Comparison of ENCODE assay signal across 1 cellular context in the genomic region with DNA sequence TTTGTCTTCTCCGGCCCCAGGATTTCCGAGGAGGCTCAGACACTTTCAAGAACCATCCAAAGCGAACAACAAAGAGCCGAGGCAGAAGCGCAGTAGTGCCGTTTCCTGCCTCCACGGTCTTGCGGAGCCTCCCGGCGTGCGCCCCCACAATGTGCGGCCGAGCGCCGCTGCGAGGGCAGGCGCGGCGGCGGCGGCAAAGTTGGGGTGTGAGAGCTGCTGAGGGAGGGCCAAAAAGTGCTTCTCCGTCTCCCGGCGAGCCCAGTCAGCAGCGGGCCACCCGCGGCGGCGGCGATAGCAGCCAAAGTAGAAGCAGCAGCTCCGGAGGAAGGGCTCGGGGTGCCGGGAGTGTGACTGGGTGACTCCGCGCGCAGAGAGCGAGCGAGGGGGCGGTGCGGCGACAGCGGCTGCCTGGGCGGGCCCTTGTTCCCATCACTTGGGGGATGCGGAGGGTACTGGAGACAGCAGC.
TF ChIP-seq lines count a peak whose summit lies in the region.

No MANE protein-coding gene starts in this region.

TF ChIP-seq in HepG2, 621 proteins besides CTCF, POLR2A, EP300 and RAD21 (continued from another document and continues in another):
- TF ChIP-seq NR2C2 (CRISPR knock-in tag; IDR thresholded peaks at IDR 0.05; ENCODE audit: borderline replicate concordance), result peak; percentile 32; the same call in 1 of the 2 replicates
- no peak for TF ChIP-seq RFX5 (IDR thresholded peaks at IDR 0.05; ENCODE audit: low read depth, low read length)
- TF ChIP-seq HNRNPK (IDR thresholded peaks at IDR 0.05; ENCODE audit: low read depth, low read length, poor library complexity, severe bottlenecking), result peak; percentile 30
- TF ChIP-seq KDM5A (IDR thresholded peaks at IDR 0.05; ENCODE audit: borderline replicate concordance, low read length), result peak; percentile 51; the same call in 1 of the 2 replicates
- TF ChIP-seq MEIS2 (CRISPR knock-in tag; IDR thresholded peaks at IDR 0.05), result 0 out of 2 replicates have a peak, but pooled peaks have one; percentile 12
- TF ChIP-seq ZNF441 (CRISPR knock-in tag; IDR thresholded peaks at IDR 0.05; ENCODE audit: borderline replicate concordance), result peak; percentile 69; the same call in 1 of the 2 replicates
- TF ChIP-seq ZMAT3 (CRISPR knock-in tag; conservative IDR thresholded peaks at IDR 0.05), result 0 out of 2 replicates have a peak, but pooled peaks have one; percentile 42
- 0 out of 2 replicates have a peak, but pooled peaks have one; percentile 54 for TF ChIP-seq ZNF556 (CRISPR knock-in tag; IDR thresholded peaks at IDR 0.05; ENCODE audit: borderline replicate concordance)
- no peak for TF ChIP-seq LCORL (IDR thresholded peaks at IDR 0.05)
- TF ChIP-seq LCORL (CRISPR knock-in tag; IDR thresholded peaks at IDR 0.05), result peak; percentile 37; the same call in 1 of the 2 replicates
- TF ChIP-seq GZF1 (CRISPR knock-in tag; IDR thresholded peaks at IDR 0.05), result 0 out of 2 replicates have a peak, but pooled peaks have one; percentile 12
- TF ChIP-seq, protein P1, sequence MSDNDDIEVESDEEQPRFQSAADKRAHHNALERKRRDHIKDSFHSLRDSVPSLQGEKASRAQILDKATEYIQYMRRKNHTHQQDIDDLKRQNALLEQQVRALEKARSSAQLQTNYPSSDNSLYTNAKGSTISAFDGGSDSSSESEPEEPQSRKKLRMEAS (IDR thresholded peaks at IDR 0.05), result peak; percentile 45; the same call in 1 of the 2 replicates
- TF ChIP-seq MAZ (IDR thresholded peaks at IDR 0.05; ENCODE audit: borderline replicate concordance, low read depth, low read length), result no peak
- peak; percentile 52; the same call in 1 of the 2 replicates for TF ChIP-seq MAZ (CRISPR knock-in tag; IDR thresholded peaks at IDR 0.05; ENCODE audit: low read depth)
- TF ChIP-seq, protein P2, sequence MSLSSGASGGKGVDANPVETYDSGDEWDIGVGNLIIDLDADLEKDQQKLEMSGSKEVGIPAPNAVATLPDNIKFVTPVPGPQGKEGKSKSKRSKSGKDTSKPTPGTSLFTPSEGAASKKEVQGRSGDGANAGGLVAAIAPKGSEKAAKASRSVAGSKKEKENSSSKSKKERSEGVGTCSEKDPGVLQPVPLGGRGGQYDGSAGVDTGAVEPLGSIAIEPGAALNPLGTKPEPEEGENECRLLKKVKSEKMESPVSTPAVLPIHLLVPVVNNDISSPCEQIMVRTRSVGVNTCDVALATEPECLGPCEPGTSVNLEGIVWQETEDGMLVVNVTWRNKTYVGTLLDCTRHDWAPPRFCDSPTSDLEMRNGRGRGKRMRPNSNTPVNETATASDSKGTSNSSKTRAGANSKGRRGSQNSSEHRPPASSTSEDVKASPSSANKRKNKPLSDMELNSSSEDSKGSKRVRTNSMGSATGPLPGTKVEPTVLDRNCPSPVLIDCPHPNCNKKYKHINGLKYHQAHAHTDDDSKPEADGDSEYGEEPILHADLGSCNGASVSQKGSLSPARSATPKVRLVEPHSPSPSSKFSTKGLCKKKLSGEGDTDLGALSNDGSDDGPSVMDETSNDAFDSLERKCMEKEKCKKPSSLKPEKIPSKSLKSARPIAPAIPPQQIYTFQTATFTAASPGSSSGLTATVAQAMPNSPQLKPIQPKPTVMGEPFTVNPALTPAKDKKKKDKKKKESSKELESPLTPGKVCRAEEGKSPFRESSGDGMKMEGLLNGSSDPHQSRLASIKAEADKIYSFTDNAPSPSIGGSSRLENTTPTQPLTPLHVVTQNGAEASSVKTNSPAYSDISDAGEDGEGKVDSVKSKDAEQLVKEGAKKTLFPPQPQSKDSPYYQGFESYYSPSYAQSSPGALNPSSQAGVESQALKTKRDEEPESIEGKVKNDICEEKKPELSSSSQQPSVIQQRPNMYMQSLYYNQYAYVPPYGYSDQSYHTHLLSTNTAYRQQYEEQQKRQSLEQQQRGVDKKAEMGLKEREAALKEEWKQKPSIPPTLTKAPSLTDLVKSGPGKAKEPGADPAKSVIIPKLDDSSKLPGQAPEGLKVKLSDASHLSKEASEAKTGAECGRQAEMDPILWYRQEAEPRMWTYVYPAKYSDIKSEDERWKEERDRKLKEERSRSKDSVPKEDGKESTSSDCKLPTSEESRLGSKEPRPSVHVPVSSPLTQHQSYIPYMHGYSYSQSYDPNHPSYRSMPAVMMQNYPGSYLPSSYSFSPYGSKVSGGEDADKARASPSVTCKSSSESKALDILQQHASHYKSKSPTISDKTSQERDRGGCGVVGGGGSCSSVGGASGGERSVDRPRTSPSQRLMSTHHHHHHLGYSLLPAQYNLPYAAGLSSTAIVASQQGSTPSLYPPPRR (CRISPR knock-in tag; IDR thresholded peaks at IDR 0.05; ENCODE audit: borderline replicate concordance), result 0 out of 2 replicates have a peak, but pooled peaks have one; percentile 32
- 0 out of 2 replicates have a peak, but pooled peaks have one; percentile 4 for TF ChIP-seq RARA (CRISPR knock-in tag; IDR thresholded peaks at IDR 0.05)
- TF ChIP-seq, protein P3, sequence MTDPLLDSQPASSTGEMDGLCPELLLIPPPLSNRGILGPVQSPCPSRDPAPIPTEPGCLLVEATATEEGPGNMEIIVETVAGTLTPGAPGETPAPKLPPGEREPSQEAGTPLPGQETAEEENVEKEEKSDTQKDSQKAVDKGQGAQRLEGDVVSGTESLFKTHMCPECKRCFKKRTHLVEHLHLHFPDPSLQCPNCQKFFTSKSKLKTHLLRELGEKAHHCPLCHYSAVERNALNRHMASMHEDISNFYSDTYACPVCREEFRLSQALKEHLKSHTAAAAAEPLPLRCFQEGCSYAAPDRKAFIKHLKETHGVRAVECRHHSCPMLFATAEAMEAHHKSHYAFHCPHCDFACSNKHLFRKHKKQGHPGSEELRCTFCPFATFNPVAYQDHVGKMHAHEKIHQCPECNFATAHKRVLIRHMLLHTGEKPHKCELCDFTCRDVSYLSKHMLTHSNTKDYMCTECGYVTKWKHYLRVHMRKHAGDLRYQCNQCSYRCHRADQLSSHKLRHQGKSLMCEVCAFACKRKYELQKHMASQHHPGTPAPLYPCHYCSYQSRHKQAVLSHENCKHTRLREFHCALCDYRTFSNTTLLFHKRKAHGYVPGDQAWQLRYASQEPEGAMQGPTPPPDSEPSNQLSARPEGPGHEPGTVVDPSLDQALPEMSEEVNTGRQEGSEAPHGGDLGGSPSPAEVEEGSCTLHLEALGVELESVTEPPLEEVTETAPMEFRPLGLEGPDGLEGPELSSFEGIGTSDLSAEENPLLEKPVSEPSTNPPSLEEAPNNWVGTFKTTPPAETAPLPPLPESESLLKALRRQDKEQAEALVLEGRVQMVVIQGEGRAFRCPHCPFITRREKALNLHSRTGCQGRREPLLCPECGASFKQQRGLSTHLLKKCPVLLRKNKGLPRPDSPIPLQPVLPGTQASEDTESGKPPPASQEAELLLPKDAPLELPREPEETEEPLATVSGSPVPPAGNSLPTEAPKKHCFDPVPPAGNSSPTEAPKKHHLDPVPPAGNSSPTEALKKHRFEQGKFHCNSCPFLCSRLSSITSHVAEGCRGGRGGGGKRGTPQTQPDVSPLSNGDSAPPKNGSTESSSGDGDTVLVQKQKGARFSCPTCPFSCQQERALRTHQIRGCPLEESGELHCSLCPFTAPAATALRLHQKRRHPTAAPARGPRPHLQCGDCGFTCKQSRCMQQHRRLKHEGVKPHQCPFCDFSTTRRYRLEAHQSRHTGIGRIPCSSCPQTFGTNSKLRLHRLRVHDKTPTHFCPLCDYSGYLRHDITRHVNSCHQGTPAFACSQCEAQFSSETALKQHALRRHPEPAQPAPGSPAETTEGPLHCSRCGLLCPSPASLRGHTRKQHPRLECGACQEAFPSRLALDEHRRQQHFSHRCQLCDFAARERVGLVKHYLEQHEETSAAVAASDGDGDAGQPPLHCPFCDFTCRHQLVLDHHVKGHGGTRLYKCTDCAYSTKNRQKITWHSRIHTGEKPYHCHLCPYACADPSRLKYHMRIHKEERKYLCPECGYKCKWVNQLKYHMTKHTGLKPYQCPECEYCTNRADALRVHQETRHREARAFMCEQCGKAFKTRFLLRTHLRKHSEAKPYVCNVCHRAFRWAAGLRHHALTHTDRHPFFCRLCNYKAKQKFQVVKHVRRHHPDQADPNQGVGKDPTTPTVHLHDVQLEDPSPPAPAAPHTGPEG (CRISPR knock-in tag; IDR thresholded peaks at IDR 0.05), result 0 out of 2 replicates have a peak, but pooled peaks have one; percentile 19
- 0 out of 2 replicates have a peak, but pooled peaks have one; percentile 27 for TF ChIP-seq SALL1 (CRISPR knock-in tag; IDR thresholded peaks at IDR 0.05)
- TF ChIP-seq RARG (CRISPR knock-in tag; IDR thresholded peaks at IDR 0.05; ENCODE audit: low read depth), result no peak
- peak; percentile 57; the same call in 1 of the 2 replicates for TF ChIP-seq ZNF343 (CRISPR knock-in tag; IDR thresholded peaks at IDR 0.05)
- TF ChIP-seq ZNF563 (CRISPR knock-in tag; IDR thresholded peaks at IDR 0.05), result peak; percentile 21; the same call in 1 of the 2 replicates
- TF ChIP-seq RFX1 (IDR thresholded peaks at IDR 0.05), result no peak
- TF ChIP-seq, protein P4, sequence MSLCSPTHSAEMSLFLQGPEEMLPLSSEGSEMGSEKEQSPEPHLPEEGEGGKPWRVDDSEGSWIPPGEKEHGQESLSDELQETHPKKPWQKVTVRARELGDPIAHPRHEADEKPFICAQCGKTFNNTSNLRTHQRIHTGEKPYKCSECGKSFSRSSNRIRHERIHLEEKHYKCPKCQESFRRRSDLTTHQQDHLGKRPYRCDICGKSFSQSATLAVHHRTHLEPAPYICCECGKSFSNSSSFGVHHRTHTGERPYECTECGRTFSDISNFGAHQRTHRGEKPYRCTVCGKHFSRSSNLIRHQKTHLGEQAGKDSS (CRISPR knock-in tag; IDR thresholded peaks at IDR 0.05; ENCODE audit: borderline replicate concordance, low read depth), result peak; percentile 68; the same call in 1 of the 2 replicates
- 0 out of 2 replicates have a peak, but pooled peaks have one; percentile 14 for TF ChIP-seq ZNF329 (CRISPR knock-in tag; IDR thresholded peaks at IDR 0.05; ENCODE audit: low read depth)
- TF ChIP-seq ZNF543 (CRISPR knock-in tag; IDR thresholded peaks at IDR 0.05), result peak; percentile 91; the same call in 1 of the 2 replicates
- 0 out of 2 replicates have a peak, but pooled peaks have one; percentile 18 for TF ChIP-seq ZNF160 (CRISPR knock-in tag; IDR thresholded peaks at IDR 0.05)
- 0 out of 2 replicates have a peak, but pooled peaks have one; percentile 16 for TF ChIP-seq TOPORS (CRISPR knock-in tag; IDR thresholded peaks at IDR 0.05)
- no peak for TF ChIP-seq ZNF317 (CRISPR knock-in tag; IDR thresholded peaks at IDR 0.05)
- TF ChIP-seq, protein P5, sequence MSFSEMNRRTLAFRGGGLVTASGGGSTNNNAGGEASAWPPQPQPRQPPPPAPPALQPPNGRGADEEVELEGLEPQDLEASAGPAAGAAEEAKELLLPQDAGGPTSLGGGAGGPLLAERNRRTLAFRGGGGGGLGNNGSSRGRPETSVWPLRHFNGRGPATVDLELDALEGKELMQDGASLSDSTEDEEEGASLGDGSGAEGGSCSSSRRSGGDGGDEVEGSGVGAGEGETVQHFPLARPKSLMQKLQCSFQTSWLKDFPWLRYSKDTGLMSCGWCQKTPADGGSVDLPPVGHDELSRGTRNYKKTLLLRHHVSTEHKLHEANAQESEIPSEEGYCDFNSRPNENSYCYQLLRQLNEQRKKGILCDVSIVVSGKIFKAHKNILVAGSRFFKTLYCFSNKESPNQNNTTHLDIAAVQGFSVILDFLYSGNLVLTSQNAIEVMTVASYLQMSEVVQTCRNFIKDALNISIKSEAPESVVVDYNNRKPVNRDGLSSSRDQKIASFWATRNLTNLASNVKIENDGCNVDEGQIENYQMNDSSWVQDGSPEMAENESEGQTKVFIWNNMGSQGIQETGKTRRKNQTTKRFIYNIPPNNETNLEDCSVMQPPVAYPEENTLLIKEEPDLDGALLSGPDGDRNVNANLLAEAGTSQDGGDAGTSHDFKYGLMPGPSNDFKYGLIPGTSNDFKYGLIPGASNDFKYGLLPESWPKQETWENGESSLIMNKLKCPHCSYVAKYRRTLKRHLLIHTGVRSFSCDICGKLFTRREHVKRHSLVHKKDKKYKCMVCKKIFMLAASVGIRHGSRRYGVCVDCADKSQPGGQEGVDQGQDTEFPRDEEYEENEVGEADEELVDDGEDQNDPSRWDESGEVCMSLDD (CRISPR knock-in tag; IDR thresholded peaks at IDR 0.05; ENCODE audit: borderline replicate concordance), result 0 out of 2 replicates have a peak, but pooled peaks have one; percentile 24
- TF ChIP-seq, protein P6, sequence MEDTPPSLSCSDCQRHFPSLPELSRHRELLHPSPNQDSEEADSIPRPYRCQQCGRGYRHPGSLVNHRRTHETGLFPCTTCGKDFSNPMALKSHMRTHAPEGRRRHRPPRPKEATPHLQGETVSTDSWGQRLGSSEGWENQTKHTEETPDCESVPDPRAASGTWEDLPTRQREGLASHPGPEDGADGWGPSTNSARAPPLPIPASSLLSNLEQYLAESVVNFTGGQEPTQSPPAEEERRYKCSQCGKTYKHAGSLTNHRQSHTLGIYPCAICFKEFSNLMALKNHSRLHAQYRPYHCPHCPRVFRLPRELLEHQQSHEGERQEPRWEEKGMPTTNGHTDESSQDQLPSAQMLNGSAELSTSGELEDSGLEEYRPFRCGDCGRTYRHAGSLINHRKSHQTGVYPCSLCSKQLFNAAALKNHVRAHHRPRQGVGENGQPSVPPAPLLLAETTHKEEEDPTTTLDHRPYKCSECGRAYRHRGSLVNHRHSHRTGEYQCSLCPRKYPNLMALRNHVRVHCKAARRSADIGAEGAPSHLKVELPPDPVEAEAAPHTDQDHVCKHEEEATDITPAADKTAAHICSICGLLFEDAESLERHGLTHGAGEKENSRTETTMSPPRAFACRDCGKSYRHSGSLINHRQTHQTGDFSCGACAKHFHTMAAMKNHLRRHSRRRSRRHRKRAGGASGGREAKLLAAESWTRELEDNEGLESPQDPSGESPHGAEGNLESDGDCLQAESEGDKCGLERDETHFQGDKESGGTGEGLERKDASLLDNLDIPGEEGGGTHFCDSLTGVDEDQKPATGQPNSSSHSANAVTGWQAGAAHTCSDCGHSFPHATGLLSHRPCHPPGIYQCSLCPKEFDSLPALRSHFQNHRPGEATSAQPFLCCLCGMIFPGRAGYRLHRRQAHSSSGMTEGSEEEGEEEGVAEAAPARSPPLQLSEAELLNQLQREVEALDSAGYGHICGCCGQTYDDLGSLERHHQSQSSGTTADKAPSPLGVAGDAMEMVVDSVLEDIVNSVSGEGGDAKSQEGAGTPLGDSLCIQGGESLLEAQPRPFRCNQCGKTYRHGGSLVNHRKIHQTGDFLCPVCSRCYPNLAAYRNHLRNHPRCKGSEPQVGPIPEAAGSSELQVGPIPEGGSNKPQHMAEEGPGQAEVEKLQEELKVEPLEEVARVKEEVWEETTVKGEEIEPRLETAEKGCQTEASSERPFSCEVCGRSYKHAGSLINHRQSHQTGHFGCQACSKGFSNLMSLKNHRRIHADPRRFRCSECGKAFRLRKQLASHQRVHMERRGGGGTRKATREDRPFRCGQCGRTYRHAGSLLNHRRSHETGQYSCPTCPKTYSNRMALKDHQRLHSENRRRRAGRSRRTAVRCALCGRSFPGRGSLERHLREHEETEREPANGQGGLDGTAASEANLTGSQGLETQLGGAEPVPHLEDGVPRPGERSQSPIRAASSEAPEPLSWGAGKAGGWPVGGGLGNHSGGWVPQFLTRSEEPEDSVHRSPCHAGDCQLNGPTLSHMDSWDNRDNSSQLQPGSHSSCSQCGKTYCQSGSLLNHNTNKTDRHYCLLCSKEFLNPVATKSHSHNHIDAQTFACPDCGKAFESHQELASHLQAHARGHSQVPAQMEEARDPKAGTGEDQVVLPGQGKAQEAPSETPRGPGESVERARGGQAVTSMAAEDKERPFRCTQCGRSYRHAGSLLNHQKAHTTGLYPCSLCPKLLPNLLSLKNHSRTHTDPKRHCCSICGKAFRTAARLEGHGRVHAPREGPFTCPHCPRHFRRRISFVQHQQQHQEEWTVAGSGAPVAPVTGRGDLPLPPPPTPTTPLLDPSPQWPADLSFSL (CRISPR knock-in tag; IDR thresholded peaks at IDR 0.05), result peak; percentile 37
- 0 out of 2 replicates have a peak, but pooled peaks have one; percentile 17 for TF ChIP-seq ZBTB8A (CRISPR knock-in tag; IDR thresholded peaks at IDR 0.05; ENCODE audit: borderline replicate concordance, low read depth)
